In genomic region chr1:169694304-169694703, GRCh38 we compare ENCODE assay signal across 11 cellular contexts. TPM values are rescaled to one million over a fixed set of nuclear protein-coding genes. Genes with fewer than 3 reads are reported as not detected.
DNase-seq lines count a peak whose midpoint lies in the region; ATAC-seq and TF ChIP-seq lines count a peak whose summit lies in the region.
"Had no signal": no experiment of that assay in that cellular context is flagged by ENCODE, and none has a peak within 500 bp of the region (broad histone marks: within the 10 kb centered on the region; RNA-seq: fewer than 3 reads in every experiment).

No MANE protein-coding gene starts in this region.

- peak overlapping the region; percentile 39 for H3K4me3 Mint-ChIP-seq in activated CD4-positive, alpha-beta T cell treated with anti-CD3 and anti-CD28 coated beads for 36 hours
- H3K4me3 Mint-ChIP-seq in natural killer cell treated with Interleukin-12 subunit alpha and Interleukin-12 subunit beta and Interleukin-15 and Interleukin-18, amount 100 ng/mL, for 72 hours = peak overlapping the region; percentile 84
- H3K4me3 Mint-ChIP-seq in WTC11 = no peak overlapping the region

- no peaks in the 10 kb centered on the region for H4K20me1 ChIP-seq in SU-DHL-6 (ENCODE audit: low read depth, low read length)

- peaks cover 2% of the 10 kb centered on the region for H3K9me3 Mint-ChIP-seq in activated CD4-positive, alpha-beta T cell treated with anti-CD3 and anti-CD28 coated beads for 36 hours (ENCODE audit: low read depth)
- peaks cover 9% of the 10 kb centered on the region for H3K9me3 Mint-ChIP-seq in natural killer cell treated with Interleukin-12 subunit alpha and Interleukin-12 subunit beta and Interleukin-15 and Interleukin-18, amount 100 ng/mL, for 72 hours
- no peaks in the 10 kb centered on the region for H3K9me3 Mint-ChIP-seq in WTC11

- peaks cover 73% of the 10 kb centered on the region for H3K36me3 Mint-ChIP-seq in activated CD4-positive, alpha-beta T cell treated with anti-CD3 and anti-CD28 coated beads for 36 hours (ENCODE audit: low read depth)
- H3K36me3 Mint-ChIP-seq in natural killer cell treated with Interleukin-12 subunit alpha and Interleukin-12 subunit beta and Interleukin-15 and Interleukin-18, amount 100 ng/mL, for 72 hours = peaks cover 16% of the 10 kb centered on the region
- no peaks in the 10 kb centered on the region for H3K36me3 Mint-ChIP-seq in WTC11

- H3K27ac ChIP-seq in SU-DHL-6 (ENCODE audit: low read depth, low read length) = peak overlapping the region; percentile 96
- H3K27ac ChIP-seq: A549 had no signal

- peak; percentile 26 for ATAC-seq in activated CD4-positive, alpha-beta T cell treated with anti-CD3 and anti-CD28 coated beads for 36 hours
- ATAC-seq in HG02642 (IDR thresholded peaks at IDR 0.05; ENCODE audit: poor library complexity, unreplicated experiment) (peak; percentile 25), HG02852 (IDR thresholded peaks at IDR 0.05; ENCODE audit: unreplicated experiment) (no peak), WTC11 (no peak)
- peak; percentile 66 to 74 for ATAC-seq in natural killer cell treated with Interleukin-12 subunit alpha and Interleukin-12 subunit beta and Interleukin-15 and Interleukin-18, amount 100 ng/mL, for 72 hours
- ATAC-seq: A549 had no signal

- CTCF ChIA-PET in activated CD4-positive, alpha-beta T cell treated with anti-CD3 and anti-CD28 coated beads for 36 hours (lab: Charles Lee) = interaction anchor here (0.7 to 5.2 kb wide), 13 partner anchors 8 to 208 kb away, joined by 3 to 52 read pairs (median 8); partner anchors contain the start of genes F5 and SLC19A2
- CTCF ChIA-PET in WTC11 (lab: Charles Lee) = interaction anchor here (0.5 to 1.3 kb wide), 5 partner anchors 18 to 346 kb away, joined by 3 to 8 read pairs (median 4); partner anchors contain the start of gene F5

- H2AFZ ChIP-seq in SU-DHL-6 (ENCODE audit: low read depth, low read length, severe bottlenecking) = peak overlapping the region; percentile 35

- intact Hi-C loops in activated CD4-positive, alpha-beta T cell treated with anti-CD3 and anti-CD28 coated beads for 36 hours (cut with DNase I, micrococcal nuclease) = loop anchor here (1.0 to 10.0 kb wide), 6 partner anchors 17 to 1460 kb away; partner anchors contain the start of genes SLC19A2 (in 2 of the 2), BLZF1 (in 1 of the 2), NME7 (in 1 of the 2) and SCYL3 (in 1 of the 2)

- no peaks in the 10 kb centered on the region for H3K9me2 ChIP-seq in SU-DHL-6 (replicated peaks; ENCODE audit: insufficient read depth, low read length)

- H3K79me2 ChIP-seq in SU-DHL-6 (ENCODE audit: insufficient read depth, low read length) = no peaks in the 10 kb centered on the region

- peak; percentile 52 for DNase-seq in activated CD4-positive, alpha-beta T cell treated with anti-CD3 and anti-CD28 coated beads for 36 hours
- DNase-seq in activated CD4-positive, alpha-beta T cell treated with anti-CD3 and anti-CD28 coated beads, Interleukin-2, amount 50 U/mL, for 48 hours = no peak
- peak; percentile 66 for DNase-seq in natural killer cell treated with Interleukin-12 subunit alpha and Interleukin-12 subunit beta and Interleukin-15 and Interleukin-18, amount 100 ng/mL, for 72 hours (ENCODE audit: low spot score)
- DNase-seq in WTC11 (ENCODE audit: low spot score) = no peak
- DNase-seq in SW480 (ENCODE audit: low spot score) = no peak
- DNase-seq: erythroblast, GOT3 had no signal

- H3K27me3 Mint-ChIP-seq in activated CD4-positive, alpha-beta T cell treated with anti-CD3 and anti-CD28 coated beads for 36 hours = no peaks in the 10 kb centered on the region
- H3K27me3 Mint-ChIP-seq in natural killer cell treated with Interleukin-12 subunit alpha and Interleukin-12 subunit beta and Interleukin-15 and Interleukin-18, amount 100 ng/mL, for 72 hours = no peaks in the 10 kb centered on the region
- H3K27me3 Mint-ChIP-seq in WTC11 (ENCODE audit: low read depth) = peaks cover 10% of the 10 kb centered on the region

- peak overlapping the region; percentile 95 for H3K27ac Mint-ChIP-seq in activated CD4-positive, alpha-beta T cell treated with anti-CD3 and anti-CD28 coated beads for 36 hours
- peak overlapping the region; percentile 93 to 96 for H3K27ac Mint-ChIP-seq in natural killer cell treated with Interleukin-12 subunit alpha and Interleukin-12 subunit beta and Interleukin-15 and Interleukin-18, amount 100 ng/mL, for 72 hours
- H3K27ac Mint-ChIP-seq in WTC11 = no peak overlapping the region

- TF ChIP-seq CTCF in SU-DHL-6 (IDR thresholded peaks at IDR 0.05; ENCODE audit: insufficient read depth, low read length, poor library complexity, severe bottlenecking) (peak; percentile 53), WTC11 (IDR thresholded peaks at IDR 0.05) (no peak)

- no peak overlapping the region for H3K4me3 ChIP-seq in SU-DHL-6 (ENCODE audit: insufficient read depth, low read length, poor library complexity, severe bottlenecking)
- H3K4me3 ChIP-seq: A549 had no signal

- no peaks in the 10 kb centered on the region for H3K36me3 ChIP-seq in SU-DHL-6 (ENCODE audit: low read length)

- H3K27me3 ChIP-seq in SU-DHL-6 (ENCODE audit: low read length) = no peaks in the 10 kb centered on the region

- H3K4me2 ChIP-seq in SU-DHL-6 (ENCODE audit: low read depth, low read length, poor library complexity, severe bottlenecking) = peak overlapping the region; percentile 62
- H3K4me2 ChIP-seq: A549 had no signal

- POLR2A ChIA-PET in activated CD4-positive, alpha-beta T cell treated with anti-CD3 and anti-CD28 coated beads for 36 hours (lab: Charles Lee) = interaction anchor here (0.6 kb wide), 2 partner anchors 99 to 112 kb away, joined by 4 read pairs; no protein-coding TSS in a partner anchor
- POLR2A ChIA-PET in WTC11 (lab: Charles Lee) = interaction anchor here (0.6 kb wide), 1 partner anchor 243 kb away, joined by 3 read pairs; no protein-coding TSS in a partner anchor

- peak overlapping the region; percentile 33 for H3K9ac ChIP-seq in SU-DHL-6 (ENCODE audit: low read length)

- H3K4me1 Mint-ChIP-seq in activated CD4-positive, alpha-beta T cell treated with anti-CD3 and anti-CD28 coated beads for 36 hours = peaks cover 97% of the 10 kb centered on the region
- H3K4me1 Mint-ChIP-seq in natural killer cell treated with Interleukin-12 subunit alpha and Interleukin-12 subunit beta and Interleukin-15 and Interleukin-18, amount 100 ng/mL, for 72 hours (ENCODE audit: low read depth in 2 of 2) = peaks cover 76 to 89% of the 10 kb centered on the region in 2 donors
- peaks cover 24% of the 10 kb centered on the region for H3K4me1 Mint-ChIP-seq in WTC11

- peaks cover 42% of the 10 kb centered on the region for H3F3A ChIP-seq in SU-DHL-6 (ENCODE audit: insufficient read depth)

- H3K9me3 ChIP-seq in SU-DHL-6 (ENCODE audit: insufficient read depth, low read length) = no peaks in the 10 kb centered on the region
- H3K9me3 ChIP-seq: A549 had no signal

TF ChIP-seq in WTC11, 78 proteins besides CTCF, POLR2A, EP300 and RAD21 (continues in another document):
- TF ChIP-seq CREB1 (CRISPR knock-in tag; IDR thresholded peaks at IDR 0.05) = no peak
- TF ChIP-seq MXD4 (CRISPR knock-in tag; IDR thresholded peaks at IDR 0.05; ENCODE audit: borderline replicate concordance) = no peak
- TF ChIP-seq, protein P1, sequence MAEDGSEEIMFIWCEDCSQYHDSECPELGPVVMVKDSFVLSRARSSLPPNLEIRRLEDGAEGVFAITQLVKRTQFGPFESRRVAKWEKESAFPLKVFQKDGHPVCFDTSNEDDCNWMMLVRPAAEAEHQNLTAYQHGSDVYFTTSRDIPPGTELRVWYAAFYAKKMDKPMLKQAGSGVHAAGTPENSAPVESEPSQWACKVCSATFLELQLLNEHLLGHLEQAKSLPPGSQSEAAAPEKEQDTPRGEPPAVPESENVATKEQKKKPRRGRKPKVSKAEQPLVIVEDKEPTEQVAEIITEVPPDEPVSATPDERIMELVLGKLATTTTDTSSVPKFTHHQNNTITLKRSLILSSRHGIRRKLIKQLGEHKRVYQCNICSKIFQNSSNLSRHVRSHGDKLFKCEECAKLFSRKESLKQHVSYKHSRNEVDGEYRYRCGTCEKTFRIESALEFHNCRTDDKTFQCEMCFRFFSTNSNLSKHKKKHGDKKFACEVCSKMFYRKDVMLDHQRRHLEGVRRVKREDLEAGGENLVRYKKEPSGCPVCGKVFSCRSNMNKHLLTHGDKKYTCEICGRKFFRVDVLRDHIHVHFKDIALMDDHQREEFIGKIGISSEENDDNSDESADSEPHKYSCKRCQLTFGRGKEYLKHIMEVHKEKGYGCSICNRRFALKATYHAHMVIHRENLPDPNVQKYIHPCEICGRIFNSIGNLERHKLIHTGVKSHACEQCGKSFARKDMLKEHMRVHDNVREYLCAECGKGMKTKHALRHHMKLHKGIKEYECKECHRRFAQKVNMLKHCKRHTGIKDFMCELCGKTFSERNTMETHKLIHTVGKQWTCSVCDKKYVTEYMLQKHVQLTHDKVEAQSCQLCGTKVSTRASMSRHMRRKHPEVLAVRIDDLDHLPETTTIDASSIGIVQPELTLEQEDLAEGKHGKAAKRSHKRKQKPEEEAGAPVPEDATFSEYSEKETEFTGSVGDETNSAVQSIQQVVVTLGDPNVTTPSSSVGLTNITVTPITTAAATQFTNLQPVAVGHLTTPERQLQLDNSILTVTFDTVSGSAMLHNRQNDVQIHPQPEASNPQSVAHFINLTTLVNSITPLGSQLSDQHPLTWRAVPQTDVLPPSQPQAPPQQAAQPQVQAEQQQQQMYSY (CRISPR knock-in tag; IDR thresholded peaks at IDR 0.05) = no peak
- no peak for TF ChIP-seq E2F1 (CRISPR knock-in tag; IDR thresholded peaks at IDR 0.05)
- TF ChIP-seq JAZF1 (CRISPR knock-in tag; IDR thresholded peaks at IDR 0.05) = no peak

RNA-seq across cellular contexts. Expression of gene SELL, which starts 17.1 kb away (rescaled TPM):
- 100 to 1,000 TPM; 206 to 262 TPM for total RNA-seq in activated CD4-positive, alpha-beta T cell treated with anti-CD3 and anti-CD28 coated beads for 36 hours
- 10 to 100 TPM; 29.5 to 66.8 TPM for total RNA-seq in natural killer cell treated with Interleukin-12 subunit alpha and Interleukin-12 subunit beta and Interleukin-15 and Interleukin-18, amount 100 ng/mL, for 72 hours
- 0.26 to 0.85 TPM (median 0.41 TPM) in 3 replicates for total RNA-seq in WTC11 (2021)

RNA-seq across cellular contexts. Expression of gene SELE, which starts 39.6 kb away (rescaled TPM):
- total RNA-seq in activated CD4-positive, alpha-beta T cell treated with anti-CD3 and anti-CD28 coated beads for 36 hours = not detected
- total RNA-seq in natural killer cell treated with Interleukin-12 subunit alpha and Interleukin-12 subunit beta and Interleukin-15 and Interleukin-18, amount 100 ng/mL, for 72 hours = not detected
- total RNA-seq in WTC11 (2021) = 0.05 TPM in 1 of 3 replicates, not detected in the others

Comparison
In these comparisons a context has a peak if more than half of its experiments do, and no peak if none do; other contexts are left out.
1. DNase-seq: peak in activated CD4-positive, alpha-beta T cell treated with anti-CD3 and anti-CD28 coated beads for 36 hours (single experiment) and natural killer cell treated with Interleukin-12 subunit alpha and Interleukin-12 subunit beta and Interleukin-15 and Interleukin-18, amount 100 ng/mL, for 72 hours (single experiment); none in activated CD4-positive, alpha-beta T cell treated with anti-CD3 and anti-CD28 coated beads, Interleukin-2, amount 50 U/mL, for 48 hours (0 of 2), WTC11 (single experiment) and SW480 (single experiment).
2. ATAC-seq: peak in activated CD4-positive, alpha-beta T cell treated with anti-CD3 and anti-CD28 coated beads for 36 hours (single experiment), HG02642 (single experiment) and natural killer cell treated with Interleukin-12 subunit alpha and Interleukin-12 subunit beta and Interleukin-15 and Interleukin-18, amount 100 ng/mL, for 72 hours (2 of 2); none in HG02852 (single experiment) and WTC11 (single experiment).
3. RNA of gene SELL, which starts 17.1 kb away (total RNA-seq): 206 to 262 TPM in activated CD4-positive, alpha-beta T cell treated with anti-CD3 and anti-CD28 coated beads for 36 hours and 29.5 to 66.8 TPM in natural killer cell treated with Interleukin-12 subunit alpha and Interleukin-12 subunit beta and Interleukin-15 and Interleukin-18, amount 100 ng/mL, for 72 hours; 0.26 to 0.85 TPM in WTC11; every median in the first group is over 10 times any median in the second.